In genomic region chr1:115492880-115493279, GRCh38 we compare ENCODE assay signal across 1 cellular context.
TF ChIP-seq lines count a peak whose summit lies in the region.

No MANE protein-coding gene starts in this region.

TF ChIP-seq in WTC11, 78 proteins besides CTCF, POLR2A, EP300 and RAD21 (continued from another document):
- TF ChIP-seq STAT6 (CRISPR knock-in tag; conservative IDR thresholded peaks at IDR 0.05; ENCODE audit: low read depth) (no peak), ZNF396 (CRISPR knock-in tag; IDR thresholded peaks at IDR 0.05; ENCODE audit: borderline replicate concordance) (no peak), TEAD1 (CRISPR knock-in tag; IDR thresholded peaks at IDR 0.05) (no peak)
